ENCODE assay signal across 1 cellular context in genomic region chr7:102432476-102433318, GRCh38.
TF ChIP-seq lines count a peak whose summit lies in the region.

No MANE protein-coding gene starts in this region.

TF ChIP-seq in HEK293, 187 proteins besides CTCF, POLR2A, EP300 and RAD21 (continued from another document and continues in another):
- TF ChIP-seq ZNF398 (tag by site-specific recombination; IDR thresholded peaks at IDR 0.05) = 0 out of 2 replicates have a peak, but pooled peaks have one; percentile 47
- TF ChIP-seq ZNF768 (tag by site-specific recombination; IDR thresholded peaks at IDR 0.05) = no peak
- no peak for TF ChIP-seq ZNF664 (tag by site-specific recombination; IDR thresholded peaks at IDR 0.05)
- TF ChIP-seq, protein P1, sequence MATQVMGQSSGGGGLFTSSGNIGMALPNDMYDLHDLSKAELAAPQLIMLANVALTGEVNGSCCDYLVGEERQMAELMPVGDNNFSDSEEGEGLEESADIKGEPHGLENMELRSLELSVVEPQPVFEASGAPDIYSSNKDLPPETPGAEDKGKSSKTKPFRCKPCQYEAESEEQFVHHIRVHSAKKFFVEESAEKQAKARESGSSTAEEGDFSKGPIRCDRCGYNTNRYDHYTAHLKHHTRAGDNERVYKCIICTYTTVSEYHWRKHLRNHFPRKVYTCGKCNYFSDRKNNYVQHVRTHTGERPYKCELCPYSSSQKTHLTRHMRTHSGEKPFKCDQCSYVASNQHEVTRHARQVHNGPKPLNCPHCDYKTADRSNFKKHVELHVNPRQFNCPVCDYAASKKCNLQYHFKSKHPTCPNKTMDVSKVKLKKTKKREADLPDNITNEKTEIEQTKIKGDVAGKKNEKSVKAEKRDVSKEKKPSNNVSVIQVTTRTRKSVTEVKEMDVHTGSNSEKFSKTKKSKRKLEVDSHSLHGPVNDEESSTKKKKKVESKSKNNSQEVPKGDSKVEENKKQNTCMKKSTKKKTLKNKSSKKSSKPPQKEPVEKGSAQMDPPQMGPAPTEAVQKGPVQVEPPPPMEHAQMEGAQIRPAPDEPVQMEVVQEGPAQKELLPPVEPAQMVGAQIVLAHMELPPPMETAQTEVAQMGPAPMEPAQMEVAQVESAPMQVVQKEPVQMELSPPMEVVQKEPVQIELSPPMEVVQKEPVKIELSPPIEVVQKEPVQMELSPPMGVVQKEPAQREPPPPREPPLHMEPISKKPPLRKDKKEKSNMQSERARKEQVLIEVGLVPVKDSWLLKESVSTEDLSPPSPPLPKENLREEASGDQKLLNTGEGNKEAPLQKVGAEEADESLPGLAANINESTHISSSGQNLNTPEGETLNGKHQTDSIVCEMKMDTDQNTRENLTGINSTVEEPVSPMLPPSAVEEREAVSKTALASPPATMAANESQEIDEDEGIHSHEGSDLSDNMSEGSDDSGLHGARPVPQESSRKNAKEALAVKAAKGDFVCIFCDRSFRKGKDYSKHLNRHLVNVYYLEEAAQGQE (tag by site-specific recombination; IDR thresholded peaks at IDR 0.05) = no peak
- TF ChIP-seq ZNF670 (tag by site-specific recombination; IDR thresholded peaks at IDR 0.05; ENCODE audit: low read depth) = no peak
- no peak for TF ChIP-seq KLF7 (tag by site-specific recombination; IDR thresholded peaks at IDR 0.05; ENCODE audit: borderline replicate concordance)
- TF ChIP-seq ZNF23 (tag by site-specific recombination; IDR thresholded peaks at IDR 0.05; ENCODE audit: borderline replicate concordance) = no peak
- TF ChIP-seq ZNF221 (tag by site-specific recombination; IDR thresholded peaks at IDR 0.05; ENCODE audit: borderline replicate concordance) = no peak
- peak; percentile 15; the same call in 1 of the 2 replicates for TF ChIP-seq ZFHX2 (tag by site-specific recombination; conservative IDR thresholded peaks at IDR 0.05)
- TF ChIP-seq IKZF3 (tag by site-specific recombination; IDR thresholded peaks at IDR 0.05) = no peak
- no peak for TF ChIP-seq SETDB1 (IDR thresholded peaks at IDR 0.05; ENCODE audit: insufficient read length, low read length)
- peak; percentile 77 for TF ChIP-seq ZIC2 (tag by site-specific recombination; IDR thresholded peaks at IDR 0.05)
- TF ChIP-seq ZNF354C (tag by site-specific recombination; IDR thresholded peaks at IDR 0.05; ENCODE audit: borderline replicate concordance, low read depth) = no peak
- TF ChIP-seq ZBTB26 (tag by site-specific recombination; optimal IDR thresholded peaks at IDR 0.05) = peak; percentile 21
- no peak for TF ChIP-seq ZFP3 (tag by site-specific recombination; IDR thresholded peaks at IDR 0.05; ENCODE audit: low read depth)
- TF ChIP-seq KLF10 (tag by site-specific recombination; IDR thresholded peaks at IDR 0.05) = no peak
- TF ChIP-seq PRDM6 (tag by site-specific recombination; IDR thresholded peaks at IDR 0.05) = no peak
- TF ChIP-seq ZNF302 (tag by site-specific recombination; IDR thresholded peaks at IDR 0.05; ENCODE audit: low read depth) = no peak
- no peak for TF ChIP-seq GLI4 (tag by site-specific recombination; IDR thresholded peaks at IDR 0.05)
- TF ChIP-seq ZNF843 (tag by site-specific recombination; IDR thresholded peaks at IDR 0.05) = no peak
- TF ChIP-seq ATF2 (tag by site-specific recombination; IDR thresholded peaks at IDR 0.05; ENCODE audit: low read depth) = no peak
- peak; percentile 68 for TF ChIP-seq SCRT2 (tag by site-specific recombination; IDR thresholded peaks at IDR 0.05)
- no peak for TF ChIP-seq ZNF623 (tag by site-specific recombination; IDR thresholded peaks at IDR 0.05)
- TF ChIP-seq ZNF514 (tag by site-specific recombination; IDR thresholded peaks at IDR 0.05) = no peak
- TF ChIP-seq ZBTB21 (tag by site-specific recombination; IDR thresholded peaks at IDR 0.05) = no peak
- no peak for TF ChIP-seq ZNF280D (tag by site-specific recombination; IDR thresholded peaks at IDR 0.05)
- peak; percentile 91 for TF ChIP-seq GLIS2 (tag by site-specific recombination; IDR thresholded peaks at IDR 0.05)
- TF ChIP-seq ZNF19 (tag by site-specific recombination; IDR thresholded peaks at IDR 0.05; ENCODE audit: low read depth) = no peak
- TF ChIP-seq ZNF266 (tag by site-specific recombination; IDR thresholded peaks at IDR 0.05; ENCODE audit: low read depth) = no peak
- TF ChIP-seq, protein P2, sequence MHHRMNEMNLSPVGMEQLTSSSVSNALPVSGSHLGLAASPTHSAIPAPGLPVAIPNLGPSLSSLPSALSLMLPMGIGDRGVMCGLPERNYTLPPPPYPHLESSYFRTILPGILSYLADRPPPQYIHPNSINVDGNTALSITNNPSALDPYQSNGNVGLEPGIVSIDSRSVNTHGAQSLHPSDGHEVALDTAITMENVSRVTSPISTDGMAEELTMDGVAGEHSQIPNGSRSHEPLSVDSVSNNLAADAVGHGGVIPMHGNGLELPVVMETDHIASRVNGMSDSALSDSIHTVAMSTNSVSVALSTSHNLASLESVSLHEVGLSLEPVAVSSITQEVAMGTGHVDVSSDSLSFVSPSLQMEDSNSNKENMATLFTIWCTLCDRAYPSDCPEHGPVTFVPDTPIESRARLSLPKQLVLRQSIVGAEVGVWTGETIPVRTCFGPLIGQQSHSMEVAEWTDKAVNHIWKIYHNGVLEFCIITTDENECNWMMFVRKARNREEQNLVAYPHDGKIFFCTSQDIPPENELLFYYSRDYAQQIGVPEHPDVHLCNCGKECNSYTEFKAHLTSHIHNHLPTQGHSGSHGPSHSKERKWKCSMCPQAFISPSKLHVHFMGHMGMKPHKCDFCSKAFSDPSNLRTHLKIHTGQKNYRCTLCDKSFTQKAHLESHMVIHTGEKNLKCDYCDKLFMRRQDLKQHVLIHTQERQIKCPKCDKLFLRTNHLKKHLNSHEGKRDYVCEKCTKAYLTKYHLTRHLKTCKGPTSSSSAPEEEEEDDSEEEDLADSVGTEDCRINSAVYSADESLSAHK (tag by site-specific recombination; IDR thresholded peaks at IDR 0.05) = no peak
- no peak for TF ChIP-seq BCL11A (tag by site-specific recombination; IDR thresholded peaks at IDR 0.05; ENCODE audit: low read depth)
- TF ChIP-seq, protein P3, sequence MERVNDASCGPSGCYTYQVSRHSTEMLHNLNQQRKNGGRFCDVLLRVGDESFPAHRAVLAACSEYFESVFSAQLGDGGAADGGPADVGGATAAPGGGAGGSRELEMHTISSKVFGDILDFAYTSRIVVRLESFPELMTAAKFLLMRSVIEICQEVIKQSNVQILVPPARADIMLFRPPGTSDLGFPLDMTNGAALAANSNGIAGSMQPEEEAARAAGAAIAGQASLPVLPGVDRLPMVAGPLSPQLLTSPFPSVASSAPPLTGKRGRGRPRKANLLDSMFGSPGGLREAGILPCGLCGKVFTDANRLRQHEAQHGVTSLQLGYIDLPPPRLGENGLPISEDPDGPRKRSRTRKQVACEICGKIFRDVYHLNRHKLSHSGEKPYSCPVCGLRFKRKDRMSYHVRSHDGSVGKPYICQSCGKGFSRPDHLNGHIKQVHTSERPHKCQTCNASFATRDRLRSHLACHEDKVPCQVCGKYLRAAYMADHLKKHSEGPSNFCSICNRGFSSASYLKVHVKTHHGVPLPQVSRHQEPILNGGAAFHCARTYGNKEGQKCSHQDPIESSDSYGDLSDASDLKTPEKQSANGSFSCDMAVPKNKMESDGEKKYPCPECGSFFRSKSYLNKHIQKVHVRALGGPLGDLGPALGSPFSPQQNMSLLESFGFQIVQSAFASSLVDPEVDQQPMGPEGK (tag by site-specific recombination; IDR thresholded peaks at IDR 0.05) = peak; percentile 91
- TF ChIP-seq ZBTB7A (tag by site-specific recombination; IDR thresholded peaks at IDR 0.05; ENCODE audit: low read depth) = peak; percentile 56; the same call in 1 of the 2 replicates
- peak; percentile 47 for TF ChIP-seq SP2 (tag by site-specific recombination; IDR thresholded peaks at IDR 0.05)
- TF ChIP-seq KLF8 (tag by site-specific recombination; IDR thresholded peaks at IDR 0.05) = peak; percentile 71; the same call in 1 of the 2 replicates
- no peak for TF ChIP-seq ZNF747 (tag by site-specific recombination; IDR thresholded peaks at IDR 0.05)
- TF ChIP-seq, protein P4, sequence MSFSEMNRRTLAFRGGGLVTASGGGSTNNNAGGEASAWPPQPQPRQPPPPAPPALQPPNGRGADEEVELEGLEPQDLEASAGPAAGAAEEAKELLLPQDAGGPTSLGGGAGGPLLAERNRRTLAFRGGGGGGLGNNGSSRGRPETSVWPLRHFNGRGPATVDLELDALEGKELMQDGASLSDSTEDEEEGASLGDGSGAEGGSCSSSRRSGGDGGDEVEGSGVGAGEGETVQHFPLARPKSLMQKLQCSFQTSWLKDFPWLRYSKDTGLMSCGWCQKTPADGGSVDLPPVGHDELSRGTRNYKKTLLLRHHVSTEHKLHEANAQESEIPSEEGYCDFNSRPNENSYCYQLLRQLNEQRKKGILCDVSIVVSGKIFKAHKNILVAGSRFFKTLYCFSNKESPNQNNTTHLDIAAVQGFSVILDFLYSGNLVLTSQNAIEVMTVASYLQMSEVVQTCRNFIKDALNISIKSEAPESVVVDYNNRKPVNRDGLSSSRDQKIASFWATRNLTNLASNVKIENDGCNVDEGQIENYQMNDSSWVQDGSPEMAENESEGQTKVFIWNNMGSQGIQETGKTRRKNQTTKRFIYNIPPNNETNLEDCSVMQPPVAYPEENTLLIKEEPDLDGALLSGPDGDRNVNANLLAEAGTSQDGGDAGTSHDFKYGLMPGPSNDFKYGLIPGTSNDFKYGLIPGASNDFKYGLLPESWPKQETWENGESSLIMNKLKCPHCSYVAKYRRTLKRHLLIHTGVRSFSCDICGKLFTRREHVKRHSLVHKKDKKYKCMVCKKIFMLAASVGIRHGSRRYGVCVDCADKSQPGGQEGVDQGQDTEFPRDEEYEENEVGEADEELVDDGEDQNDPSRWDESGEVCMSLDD (tag by site-specific recombination; IDR thresholded peaks at IDR 0.05) = peak; percentile 86
